ENCODE assay signal across 1 cellular context in genomic region chr2:126399001-126399400, GRCh38.
TF ChIP-seq lines count a peak whose summit lies in the region.

No MANE protein-coding gene starts in this region.

TF ChIP-seq in HepG2, 621 proteins besides CTCF, POLR2A, EP300 and RAD21 (continued from another document):
- no peak for TF ChIP-seq ZBTB37 (CRISPR knock-in tag; IDR thresholded peaks at IDR 0.05)
